8 cellular contexts compared by ENCODE assay signal in genomic region chr17:63700528-63701441, GRCh38. TPM values are rescaled to one million over a fixed set of nuclear protein-coding genes. Genes with fewer than 3 reads are reported as not detected.
A peak's percentile ranks its signal among the peaks of the same experiment; 100 is the strongest.
DNase-seq lines count a peak whose midpoint lies in the region; ATAC-seq and TF ChIP-seq lines count a peak whose summit lies in the region.

No MANE protein-coding gene starts in this region.

- TF ChIP-seq POLR2A in GM10847 (IDR thresholded peaks at IDR 0.05; ENCODE audit: extremely low read depth, insufficient read length), result peak; percentile 24

- H3K4me1 Mint-ChIP-seq in stimulated activated memory B cell treated with anti-CD40 and anti-IgM and Interleukin-4, amounts not matched to agents 10 μg/mL and 1 μg/mL and 100 μg/mL, for 72 hours, result peaks cover 69% of the 10 kb centered on the region

- H3K4me3 ChIP-seq in MG63 (peak overlapping the region; percentile 36), mesodermal cell (ENCODE audit: extremely low read depth, insufficient read depth, low read length, poor library complexity, severe bottlenecking) (peak overlapping the region; percentile 77)

- peak overlapping the region; percentile 97 for H3K27ac Mint-ChIP-seq in stimulated activated memory B cell treated with anti-CD40 and anti-IgM and Interleukin-4, amounts not matched to agents 10 μg/mL and 1 μg/mL and 100 μg/mL, for 72 hours

- H3K27me3 ChIP-seq in MG63, result no peaks in the 10 kb centered on the region

- peak overlapping the region; percentile 88 for H3K27ac ChIP-seq in mesodermal cell (ENCODE audit: low read depth, low read length, severe bottlenecking)

- H3K9me3 ChIP-seq in MG63 (no peaks in the 10 kb centered on the region), mesodermal cell (ENCODE audit: control insufficient read depth, low read length) (no peaks in the 10 kb centered on the region)

- H3K36me3 ChIP-seq in MG63 (peaks cover 11% of the 10 kb centered on the region; the same call in 1 of the 2 replicates), mesodermal cell (ENCODE audit: control insufficient read depth, insufficient read depth, low read length) (peaks cover 40% of the 10 kb centered on the region)

- no peaks in the 10 kb centered on the region for H3K27me3 Mint-ChIP-seq in stimulated activated memory B cell treated with anti-CD40 and anti-IgM and Interleukin-4, amounts not matched to agents 10 μg/mL and 1 μg/mL and 100 μg/mL, for 72 hours

- peaks cover 47% of the 10 kb centered on the region for H3K36me3 Mint-ChIP-seq in stimulated activated memory B cell treated with anti-CD40 and anti-IgM and Interleukin-4, amounts not matched to agents 10 μg/mL and 1 μg/mL and 100 μg/mL, for 72 hours

- WGBS in mesodermal cell (ENCODE audit: insufficient coverage in 2 of 2), 2 experiments, result 15 to 16% methylated on average over 71 to 76 of the region's 87 CpGs

- H3K9me3 Mint-ChIP-seq in stimulated activated memory B cell treated with anti-CD40 and anti-IgM and Interleukin-4, amounts not matched to agents 10 μg/mL and 1 μg/mL and 100 μg/mL, for 72 hours, result no peaks in the 10 kb centered on the region

- peak; percentile 35 for ATAC-seq in stimulated activated memory B cell treated with anti-CD40 and anti-IgM and Interleukin-4, amounts not matched to agents 10 μg/mL and 1 μg/mL and 100 μg/mL, for 72 hours
- no peak for ATAC-seq in GM19455 (IDR thresholded peaks at IDR 0.05; ENCODE audit: unreplicated experiment)

- peak overlapping the region; percentile 93 for H3K4me3 Mint-ChIP-seq in stimulated activated memory B cell treated with anti-CD40 and anti-IgM and Interleukin-4, amounts not matched to agents 10 μg/mL and 1 μg/mL and 100 μg/mL, for 72 hours

- DNase-seq in MG63 (no peak), H4 (ENCODE audit: low spot score) (no peak)
- peak; percentile 43 for DNase-seq in activated CD4-positive, alpha-beta T cell treated with anti-CD3 and anti-CD28 coated beads, Interleukin-2, amount 50 U/mL, for 1 hour
- DNase-seq in effector CD8-positive, alpha-beta T cell (lab: John Stamatoyannopoulos, UW), result peak; percentile 31

- H3K4me1 ChIP-seq in mesodermal cell (ENCODE audit: control insufficient read depth, insufficient read depth, low read length, poor library complexity, severe bottlenecking), result peaks cover 36% of the 10 kb centered on the region

RNA-seq across cellular contexts. Expression of gene LIMD2, which starts 0.9 kb away (rescaled TPM):
- total RNA-seq in MG63 (2014; rRNA removed; shearing (Covaris generic); ENCODE audit: low replicate concordance), result 0.64 and 3.3 TPM in 2 replicates
- polyA plus RNA-seq in mesodermal cell (2013, experiment 1 of 2), result 115 TPM
- polyA plus RNA-seq in mesodermal cell (2013, experiment 2 of 2), result 93.5 TPM
- total RNA-seq in H4 (2014; rRNA removed; shearing (Covaris generic)), result 20.3 and 27.8 TPM in 2 replicates

RNA-seq across cellular contexts. Expression of gene STRADA, which starts 40.8 kb away (rescaled TPM):
- 18.7 and 29.0 TPM in 2 replicates for total RNA-seq in MG63 (2014; rRNA removed; shearing (Covaris generic); ENCODE audit: low replicate concordance)
- 25.5 TPM for polyA plus RNA-seq in mesodermal cell (2013, experiment 1 of 2)
- polyA plus RNA-seq in mesodermal cell (2013, experiment 2 of 2), result 23.4 TPM
- 18.5 and 19.9 TPM in 2 replicates for total RNA-seq in H4 (2014; rRNA removed; shearing (Covaris generic))

Comparison
In these comparisons a context has a peak if more than half of its experiments do, and no peak if none do; other contexts are left out.
1. DNase-seq: peak in activated CD4-positive, alpha-beta T cell treated with anti-CD3 and anti-CD28 coated beads, Interleukin-2, amount 50 U/mL, for 1 hour (single experiment) and effector CD8-positive, alpha-beta T cell (single experiment); none in MG63 (single experiment) and H4 (single experiment).